Comparison of ENCODE assay signal across 29 cellular contexts in genomic region chr17:73535746-73536145, GRCh38.
"Had no signal": no experiment of that assay in that cellular context is flagged by ENCODE, and none has a peak within 500 bp of the region (broad histone marks: within the 10 kb centered on the region; RNA-seq: fewer than 3 reads in every experiment).

No MANE protein-coding gene starts in this region.

- H3K36me3 Mint-ChIP-seq: activated naive CD8-positive, alpha-beta T cell had no signal

- H3K27ac Mint-ChIP-seq: activated CD4-positive, alpha-beta memory T cell treated with anti-CD3 and anti-CD28 coated beads, Interleukin-2, amount 10 ng/mL, durations not matched to agents 7 days and 5 days; activated CD4-positive, alpha-beta T cell treated with anti-CD3 and anti-CD28 coated beads for 36 hours; activated CD4-positive, alpha-beta T cell treated with anti-CD3 and anti-CD28 coated beads, Interleukin-2, amount 10 ng/mL, durations not matched to agents 7 days and 5 days; activated naive CD8-positive, alpha-beta T cell; activated T-helper 17 cell treated with anti-CD3 and anti-CD28 coated beads, Interleukin-2, amount 50 U/mL, for 72 hours; dendritic cell treated with granulocyte-macrophage colony-stimulating factor and Interleukin-4, amounts not matched to agents 40 ng/mL and 50 ng/mL, for 4 days; T-helper 17 cell; T-helper 2 cell treated with Interferon-gamma antibody and Interleukin-4, amounts not matched to agents 5 μg/mL and 100 μg/mL, for 36 hours had no signal

- DNase-seq: activated CD4-positive, alpha-beta memory T cell treated with anti-CD3 and anti-CD28 coated beads, Interleukin-2, amount 10 ng/mL, durations not matched to agents 7 days and 5 days; activated CD4-positive, alpha-beta T cell treated with anti-CD3 and anti-CD28 coated beads for 36 hours; activated CD4-positive, alpha-beta T cell treated with anti-CD3 and anti-CD28 coated beads, Interleukin-2, amount 10 ng/mL, durations not matched to agents 7 days and 5 days; activated CD4-positive, alpha-beta T cell treated with anti-CD3 and anti-CD28 coated beads, Interleukin-2, amount 50 U/mL, for 4 hours; activated CD4-positive, CD25-positive, alpha-beta regulatory T cell; activated CD4-positive, CD25-positive, alpha-beta regulatory T cell treated with anti-CD3 and anti-CD28 coated beads, Interleukin-2, amount 50 U/mL, for 72 hours; activated effector memory CD4-positive, alpha-beta T cell treated with Interleukin-2 at 50 U/mL for 16 hours; activated gamma-delta T cell treated with Interleukin-2 at 50 U/mL for 16 hours; activated naive CD4-positive, alpha-beta T cell treated with anti-CD3 and anti-CD28 coated beads, Interleukin-2, amount 50 U/mL, for 16 hours; activated naive CD4-positive, alpha-beta T cell treated with Interleukin-2 at 50 U/mL for 16 hours; activated T-cell treated with anti-CD3 and anti-CD28 coated beads, Interleukin-2, amount 50 U/mL, for 4 hours; amniotic stem cell; anterior cingulate cortex; brain microvascular endothelial cell; dorsolateral prefrontal cortex; effector memory CD4-positive, alpha-beta T cell; endodermal cell; foreskin fibroblast; T-helper 1 cell; T-helper 17 cell; T1000 had no signal

- H3K36me3 ChIP-seq: brain microvascular endothelial cell had no signal

- H3K9me3 Mint-ChIP-seq: activated CD4-positive, alpha-beta memory T cell treated with anti-CD3 and anti-CD28 coated beads, Interleukin-2, amount 10 ng/mL, durations not matched to agents 7 days and 5 days; activated CD4-positive, alpha-beta T cell treated with anti-CD3 and anti-CD28 coated beads, Interleukin-2, amount 10 ng/mL, durations not matched to agents 7 days and 5 days; activated T-cell treated with anti-CD3 and anti-CD28 coated beads, Interleukin-2, amount 50 U/mL, for 4 hours; activated T-helper 17 cell treated with anti-CD3 and anti-CD28 coated beads, Interleukin-2, amount 50 U/mL, for 72 hours; central memory CD8-positive, alpha-beta T cell; dendritic cell treated with granulocyte-macrophage colony-stimulating factor and Interleukin-4, amounts not matched to agents 40 ng/mL and 50 ng/mL, for 4 days; endodermal cell; T-helper 2 cell treated with Interferon-gamma antibody and Interleukin-4, amounts not matched to agents 5 μg/mL and 100 μg/mL, for 36 hours had no signal

- H3K4me1 Mint-ChIP-seq: activated CD4-positive, alpha-beta memory T cell treated with anti-CD3 and anti-CD28 coated beads, Interleukin-2, amount 10 ng/mL, durations not matched to agents 7 days and 5 days; activated T-helper 17 cell treated with anti-CD3 and anti-CD28 coated beads, Interleukin-2, amount 50 U/mL, for 72 hours; central memory CD8-positive, alpha-beta T cell had no signal

- FAIRE-seq: astrocyte, frontal cortex had no signal

- H3K27me3 ChIP-seq: brain microvascular endothelial cell had no signal

- H3K27me3 Mint-ChIP-seq: activated CD4-positive, alpha-beta memory T cell treated with anti-CD3 and anti-CD28 coated beads, Interleukin-2, amount 10 ng/mL, durations not matched to agents 7 days and 5 days; activated CD4-positive, alpha-beta T cell treated with anti-CD3 and anti-CD28 coated beads for 36 hours; activated CD4-positive, alpha-beta T cell treated with anti-CD3 and anti-CD28 coated beads, Interleukin-2, amount 10 ng/mL, durations not matched to agents 7 days and 5 days; activated naive CD8-positive, alpha-beta T cell; activated T-helper 17 cell treated with anti-CD3 and anti-CD28 coated beads, Interleukin-2, amount 50 U/mL, for 72 hours; dendritic cell treated with granulocyte-macrophage colony-stimulating factor and Interleukin-4, amounts not matched to agents 40 ng/mL and 50 ng/mL, for 4 days; T-helper 17 cell had no signal

- H3K4me3 Mint-ChIP-seq: activated CD4-positive, alpha-beta memory T cell treated with anti-CD3 and anti-CD28 coated beads, Interleukin-2, amount 10 ng/mL, durations not matched to agents 7 days and 5 days; activated CD4-positive, alpha-beta T cell treated with anti-CD3 and anti-CD28 coated beads for 36 hours; activated CD4-positive, alpha-beta T cell treated with anti-CD3 and anti-CD28 coated beads, Interleukin-2, amount 10 ng/mL, durations not matched to agents 7 days and 5 days; activated naive CD8-positive, alpha-beta T cell; activated T-cell treated with anti-CD3 and anti-CD28 coated beads, Interleukin-2, amount 50 U/mL, for 4 hours; activated T-helper 17 cell treated with anti-CD3 and anti-CD28 coated beads, Interleukin-2, amount 50 U/mL, for 72 hours; central memory CD8-positive, alpha-beta T cell; dendritic cell treated with granulocyte-macrophage colony-stimulating factor and Interleukin-4, amounts not matched to agents 40 ng/mL and 50 ng/mL, for 4 days; T-helper 17 cell; T-helper 2 cell treated with Interferon-gamma antibody and Interleukin-4, amounts not matched to agents 5 μg/mL and 100 μg/mL, for 36 hours had no signal

- H3K4me3 ChIP-seq: coronary artery, dorsolateral prefrontal cortex had no signal

- H3K27ac ChIP-seq: brain microvascular endothelial cell, coronary artery, dorsolateral prefrontal cortex had no signal
